27 cellular contexts compared by ENCODE assay signal in genomic region chr2:157559061-157559460, GRCh38.
A peak's percentile ranks its signal among the peaks of the same experiment; 100 is the strongest.
DNase-seq lines count a peak whose midpoint lies in the region; FAIRE-seq and TF ChIP-seq lines count a peak whose summit lies in the region.
"Had no signal": no experiment of that assay in that cellular context is flagged by ENCODE, and none has a peak within 500 bp of the region (broad histone marks: within the 10 kb centered on the region; RNA-seq: fewer than 3 reads in every experiment).

No MANE protein-coding gene starts in this region.

- H3K4me3 Mint-ChIP-seq in activated CD4-positive, alpha-beta T cell treated with anti-CD3 and anti-CD28 coated beads, Interleukin-2, amount 10 ng/mL, durations not matched to agents 7 days and 5 days: no peak overlapping the region
- no peak overlapping the region for H3K4me3 Mint-ChIP-seq in astrocyte (ENCODE audit: unreplicated experiment)
- H3K4me3 Mint-ChIP-seq: activated naive CD4-positive, alpha-beta T cell treated with anti-CD3 and anti-CD28 coated beads for 36 hours; activated T-cell treated with anti-CD3 and anti-CD28 coated beads, Interleukin-2, amount 50 U/mL, for 4 hours; CD8-positive, alpha-beta memory T cell; nephron progenitor cell; stimulated activated naive CD8-positive, alpha-beta T cell treated with anti-CD3 and anti-CD28 coated beads, Interleukin-15, amount 100 ng/mL, for 72 hours; T-helper 17 cell had no signal

- peak overlapping the region; percentile 42 for H3K27ac Mint-ChIP-seq in activated CD4-positive, alpha-beta T cell treated with anti-CD3 and anti-CD28 coated beads, Interleukin-2, amount 10 ng/mL, durations not matched to agents 7 days and 5 days
- no peak overlapping the region for H3K27ac Mint-ChIP-seq in astrocyte (ENCODE audit: unreplicated experiment)
- H3K27ac Mint-ChIP-seq: activated naive CD4-positive, alpha-beta T cell treated with anti-CD3 and anti-CD28 coated beads for 36 hours; nephron progenitor cell; T-helper 17 cell had no signal

- peaks cover 13% of the 10 kb centered on the region for H3K9me3 Mint-ChIP-seq in activated CD4-positive, alpha-beta T cell treated with anti-CD3 and anti-CD28 coated beads, Interleukin-2, amount 10 ng/mL, durations not matched to agents 7 days and 5 days
- H3K9me3 Mint-ChIP-seq in astrocyte (ENCODE audit: unreplicated experiment): no peaks in the 10 kb centered on the region
- H3K9me3 Mint-ChIP-seq: activated T-cell treated with anti-CD3 and anti-CD28 coated beads, Interleukin-2, amount 50 U/mL, for 4 hours had no signal

- no peaks in the 10 kb centered on the region for H3K27me3 ChIP-seq in astrocyte (ENCODE audit: insufficient read depth, low read length)
- H3K27me3 ChIP-seq: dorsolateral prefrontal cortex, heart left ventricle had no signal

- POLR2A ChIA-PET in activated CD4-positive, alpha-beta T cell treated with anti-CD3 and anti-CD28 coated beads, Interleukin-2, amount 10 ng/mL, durations not matched to agents 7 days and 5 days (lab: Charles Lee): no interaction called here

- H3K27me3 Mint-ChIP-seq in activated CD4-positive, alpha-beta T cell treated with anti-CD3 and anti-CD28 coated beads, Interleukin-2, amount 10 ng/mL, durations not matched to agents 7 days and 5 days: no peaks in the 10 kb centered on the region
- H3K27me3 Mint-ChIP-seq in astrocyte (ENCODE audit: low read depth, unreplicated experiment): no peaks in the 10 kb centered on the region
- H3K27me3 Mint-ChIP-seq: stimulated activated naive CD8-positive, alpha-beta T cell treated with anti-CD3 and anti-CD28 coated beads, Interleukin-15, amount 100 ng/mL, for 72 hours; T-helper 17 cell had no signal

- no peak overlapping the region for H3K4me2 ChIP-seq in astrocyte (ENCODE audit: low read length)
- H3K4me2 ChIP-seq: SK-N-SH had no signal

- no peaks in the 10 kb centered on the region for H3K4me1 ChIP-seq in astrocyte (ENCODE audit: insufficient read depth, low read length)
- H3K4me1 ChIP-seq in kidney (ENCODE audit: control insufficient read depth in 1 of 2, insufficient read depth in 1 of 2, low read depth in 1 of 2, low read length in 2 of 2): no peaks in the 10 kb centered on the region
- H3K4me1 ChIP-seq: heart left ventricle, parathyroid adenoma had no signal

- FAIRE-seq in astrocyte (lab: Jason Lieb, UNC) (no peak), islet of Langerhans (lab: Jason Lieb, UNC) (peak; percentile 99), kidney (lab: Jason Lieb, UNC) (no peak)
- FAIRE-seq: H54 had no signal

- no peak for DNase-seq in activated CD4-positive, alpha-beta T cell treated with anti-CD3 and anti-CD28 coated beads, Interleukin-2, amount 10 ng/mL, durations not matched to agents 7 days and 5 days
- no peak for DNase-seq in activated CD4-positive, alpha-beta T cell treated with anti-CD3 and anti-CD28 coated beads for 48 hours
- DNase-seq in astrocyte (ENCODE audit: low read depth): peak; percentile 9
- no peak for DNase-seq in GM13976 (ENCODE audit: low spot score)
- no peak for DNase-seq in central memory CD4-positive, alpha-beta T cell
- DNase-seq in kidney: no peak
- no peak for DNase-seq in cerebellum (ENCODE audit: low spot score)
- DNase-seq: activated naive CD4-positive, alpha-beta T cell treated with anti-CD3 and anti-CD28 coated beads for 36 hours; activated T-cell treated with anti-CD3 and anti-CD28 coated beads, Interleukin-2, amount 50 U/mL, for 4 hours; amygdala; caudate nucleus; CD8-positive, alpha-beta memory T cell; DMS153; dorsolateral prefrontal cortex; heart left ventricle; NCI-H1105; NCI-H2029; NCI-H226; NCI-H82; nephron progenitor cell; SK-N-SH; stimulated activated naive CD8-positive, alpha-beta T cell treated with anti-CD3 and anti-CD28 coated beads, Interleukin-15, amount 100 ng/mL, for 72 hours; T-helper 17 cell; trophoblast cell had no signal

- in situ Hi-C loops in GM13976 (cut with MboI; ENCODE audit: low sequenced_read_pairs, unreplicated experiment): no loop called here

- H3K36me3 ChIP-seq in astrocyte (ENCODE audit: insufficient read depth, low read length) (no peaks in the 10 kb centered on the region), kidney (ENCODE audit: control insufficient read depth in 1 of 2, insufficient read depth in 2 of 2, low read length in 2 of 2) (no peaks in the 10 kb centered on the region)
- H3K36me3 ChIP-seq: heart left ventricle had no signal

- H3K4me3 ChIP-seq in astrocyte (ENCODE audit: insufficient read depth, low read depth, low read length) (no peak overlapping the region), kidney (ENCODE audit: low read length in 2 of 2) (no peak overlapping the region)
- H3K4me3 ChIP-seq: dorsolateral prefrontal cortex, heart left ventricle had no signal

- no peaks in the 10 kb centered on the region for H3K9me3 ChIP-seq in astrocyte (ENCODE audit: insufficient read depth, low read depth, low read length)
- H3K9me3 ChIP-seq in kidney (ENCODE audit: control insufficient read depth in 1 of 2, low read length in 2 of 2): no peaks in the 10 kb centered on the region
- H3K9me3 ChIP-seq: SK-N-SH had no signal

- H3K27ac ChIP-seq in astrocyte (ENCODE audit: low read depth, low read length) (no peak overlapping the region), kidney (ENCODE audit: low read depth in 2 of 2, low read length in 2 of 2) (no peak overlapping the region)
- H3K27ac ChIP-seq: dorsolateral prefrontal cortex, heart left ventricle, parathyroid adenoma had no signal

- H2AFZ ChIP-seq in astrocyte (ENCODE audit: low read depth, low read length): no peak overlapping the region
- H2AFZ ChIP-seq: parathyroid adenoma had no signal

- H3K9ac ChIP-seq in astrocyte (ENCODE audit: low read length) (no peak overlapping the region), kidney (ENCODE audit: low read length in 2 of 2) (no peak overlapping the region)
- H3K9ac ChIP-seq: parathyroid adenoma, SK-N-SH had no signal

- no peaks in the 10 kb centered on the region for H3K36me3 Mint-ChIP-seq in activated CD4-positive, alpha-beta T cell treated with anti-CD3 and anti-CD28 coated beads, Interleukin-2, amount 10 ng/mL, durations not matched to agents 7 days and 5 days (ENCODE audit: low read depth)
- H3K36me3 Mint-ChIP-seq in astrocyte (ENCODE audit: low read depth, unreplicated experiment): no peaks in the 10 kb centered on the region

- H3K79me2 ChIP-seq in astrocyte (ENCODE audit: insufficient read depth, low read length): no peaks in the 10 kb centered on the region
- H3K79me2 ChIP-seq: parathyroid adenoma had no signal

- CTCF ChIA-PET in activated CD4-positive, alpha-beta T cell treated with anti-CD3 and anti-CD28 coated beads, Interleukin-2, amount 10 ng/mL, durations not matched to agents 7 days and 5 days (lab: Charles Lee): interaction anchor here (0.6 to 1.0 kb wide), 2 partner anchors 13 to 24 kb away, joined by 3 to 5 read pairs; no protein-coding TSS in a partner anchor

- intact Hi-C loops in kidney (cut with DNase I): no loop called here

- peaks cover 15% of the 10 kb centered on the region for H3K4me1 Mint-ChIP-seq in activated CD4-positive, alpha-beta T cell treated with anti-CD3 and anti-CD28 coated beads, Interleukin-2, amount 10 ng/mL, durations not matched to agents 7 days and 5 days
- no peaks in the 10 kb centered on the region for H3K4me1 Mint-ChIP-seq in astrocyte (ENCODE audit: low read depth, unreplicated experiment)
- H3K4me1 Mint-ChIP-seq: nephron progenitor cell had no signal

- TF ChIP-seq CTCF in astrocyte (IDR thresholded peaks at IDR 0.05; ENCODE audit: insufficient read depth, low read depth, low read length): no peak
- no peak for TF ChIP-seq CTCF in GM13976 (IDR thresholded peaks at IDR 0.05; ENCODE audit: borderline replicate concordance, control extremely low read depth, extremely low read depth, insufficient read depth, missing control alignments)
- TF ChIP-seq CTCF in kidney (IDR thresholded peaks at IDR 0.05; ENCODE audit: borderline replicate concordance, extremely low read depth, insufficient read depth): no peak

- H4K20me1 ChIP-seq in astrocyte (ENCODE audit: insufficient read depth, low read length): no peaks in the 10 kb centered on the region
